ENCODE assay signal across 7 cellular contexts in genomic region chr19:47093841-47094240, GRCh38. TPM values are rescaled to one million over a fixed set of nuclear protein-coding genes. Genes with fewer than 3 reads are reported as not detected.
DNase-seq lines count a peak whose midpoint lies in the region; ATAC-seq, FAIRE-seq and TF ChIP-seq lines count a peak whose summit lies in the region.

No MANE protein-coding gene starts in this region.

- peak overlapping the region in 1 of 2 experiments; percentile 55; a peak in 2 of 4 replicates for H3K9ac ChIP-seq in K562 (ENCODE audit: insufficient read depth in 1 of 2, low read depth in 2 of 2, low read length in 2 of 2)

- ATAC-seq in GM18867 (IDR thresholded peaks at IDR 0.05; ENCODE audit: unreplicated experiment) (peak; percentile 56), HG03439 (IDR thresholded peaks at IDR 0.05; ENCODE audit: unreplicated experiment) (peak; percentile 59), K562 (no peak), HG03354 (IDR thresholded peaks at IDR 0.05; ENCODE audit: poor library complexity, severe bottlenecking, unreplicated experiment) (no peak)

- peaks cover 2 to 21% of the 10 kb centered on the region in 2 experiments; a peak in 4 of 5 replicates for H3K4me1 ChIP-seq in K562 (replicated peaks in 1 of 2; ENCODE audit: control insufficient read depth in 2 of 2, insufficient read depth in 2 of 2, low read length in 2 of 2)

- H3K36me3 ChIP-seq in K562 (ENCODE audit: control insufficient read depth, insufficient read depth, low read length): peaks cover 91% of the 10 kb centered on the region; the same call in 2 of the 3 replicates

- in situ Hi-C loops in K562 (cut with MboI): no loop called here

- intact Hi-C loops in K562 (cut with micrococcal nuclease) (no loop called here), Calu3 (cut with micrococcal nuclease; ENCODE audit: unreplicated experiment) (no loop called here)

- TF ChIP-seq CTCF in K562 (IDR thresholded peaks at IDR 0.05 in 2 of 3, conservative IDR thresholded peaks at IDR 0.05 in 1 of 3; ENCODE audit: insufficient read depth in 2 of 3, low read depth in 1 of 3, low read length in 3 of 3) (no peak), Calu3 (IDR thresholded peaks at IDR 0.05; ENCODE audit: unreplicated experiment) (no peak)

- no peak for TF ChIP-seq EP300 in K562 (IDR thresholded peaks at IDR 0.05; ENCODE audit: low read length)

- H3K9me3 Mint-ChIP-seq in Calu3 (ENCODE audit: low read depth, unreplicated experiment): no peaks in the 10 kb centered on the region

- H3K9me3 ChIP-seq in K562 (replicated peaks; ENCODE audit: control insufficient read depth, insufficient read depth, low read depth, low read length): no peaks in the 10 kb centered on the region

- H3K4me3 ChIP-seq in K562: no peak overlapping the region

- no peak overlapping the region for H3K27ac Mint-ChIP-seq in Calu3 (ENCODE audit: unreplicated experiment)

- H3K4me1 Mint-ChIP-seq in Calu3 (ENCODE audit: low read depth, unreplicated experiment): peaks cover 67% of the 10 kb centered on the region

- FAIRE-seq in K562 (lab: Jason Lieb, UNC): no peak

- H3K36me3 Mint-ChIP-seq in Calu3 (ENCODE audit: insufficient read depth, unreplicated experiment): peaks cover 81% of the 10 kb centered on the region

- POLR2A ChIA-PET in K562 (lab: Yijun Ruan, JAX): interaction anchor here (1.4 to 1.5 kb wide), 2 partner anchors 12 to 19 kb away, joined by 6 to 7 read pairs; partner anchors contain the start of gene ZC3H4

- peaks cover 51% of the 10 kb centered on the region for H3K79me2 ChIP-seq in K562 (ENCODE audit: control insufficient read depth, insufficient read depth, low read length)

- H3K4me3 Mint-ChIP-seq in Calu3 (ENCODE audit: low read depth, unreplicated experiment): no peak overlapping the region

- H4K20me1 ChIP-seq in K562 (replicated peaks; ENCODE audit: control insufficient read depth, insufficient read depth, low read length): no peaks in the 10 kb centered on the region

- CTCF ChIA-PET in K562 (lab: Yijun Ruan, JAX; ENCODE audit: low intra/inter-chr PET ratio): no interaction called here
- CTCF ChIA-PET in Calu3 (lab: Charles Lee): no interaction called here

- WGBS in K562 (ENCODE audit: insufficient coverage, low coverage, missing lambda C conversion rate): 86% methylated on average over 10 of the region's 10 CpGs

- no peak for DNase-seq in K562 (ENCODE audit: extremely low read depth in 1 of 4, low spot score in 3 of 4)
- DNase-seq in stimulated activated CD8-positive, alpha-beta memory T cell treated with anti-CD3 and anti-CD28 coated beads, Interleukin-2, amount 100 ng/mL, for 48 hours (ENCODE audit: low read depth in 2 of 2): peak; percentile 41 to 55
- DNase-seq in Calu3: no peak
- DNase-seq in NCI-H2196 (lab: John Stamatoyannopoulos, UW; ENCODE audit: unreplicated experiment): no peak

- TSS peak; percentile 18 for BruUV-seq in K562 (replicated peaks; lab: Mats Ljungman, UMichigan)
- no TSS peak for BruUV-seq in Calu3 (replicated peaks; lab: Mats Ljungman, UMichigan)

- no peak overlapping the region for H3K4me2 ChIP-seq in K562 (ENCODE audit: insufficient read depth, low read length)

- H2AFZ ChIP-seq in K562 (ENCODE audit: low read depth, low read length): no peak overlapping the region

- H3K27me3 Mint-ChIP-seq in Calu3 (ENCODE audit: unreplicated experiment): no peaks in the 10 kb centered on the region

- no peak for TF ChIP-seq POLR2A in K562 (conservative IDR thresholded peaks at IDR 0.05)

- no peaks in the 10 kb centered on the region for H3K9me1 ChIP-seq in K562 (ENCODE audit: control insufficient read depth, insufficient read depth, low read length)

- no peak overlapping the region for H3K27ac ChIP-seq in K562 (ENCODE audit: extremely low read depth, low read depth, low read length)

- no peak for TF ChIP-seq RAD21 in K562 (CRISPR knock-in tag; conservative IDR thresholded peaks at IDR 0.05 in 1 of 2, IDR thresholded peaks at IDR 0.05 in 1 of 2)

- H3K27me3 ChIP-seq in K562 (ENCODE audit: control insufficient read depth in 2 of 2, insufficient read depth in 2 of 2, low read length in 2 of 2): no peaks in the 10 kb centered on the region

TF ChIP-seq in K562, 482 proteins besides CTCF, POLR2A, EP300 and RAD21:
- TF ChIP-seq ZBTB43 (CRISPR knock-in tag; IDR thresholded peaks at IDR 0.05) (no peak), YY1 (IDR thresholded peaks at IDR 0.05; ENCODE audit: borderline replicate concordance in 1 of 3, control insufficient read depth in 1 of 3, extremely low read depth in 1 of 3, insufficient read depth in 3 of 3, insufficient read length in 1 of 3, insufficient replicate concordance in 2 of 3, low read depth in 1 of 3, low read length in 2 of 3) (peak in 1 of 3 experiments; percentile 28)

RNA-seq across cellular contexts. Expression of gene ZC3H4, which starts 19.7 kb away (rescaled TPM):
- total RNA-seq in K562 (2011; cell fraction: chromatin; rRNA removed; ENCODE audit: low replicate concordance): 66.1 and 83.6 TPM in 2 replicates
- total RNA-seq in K562 (2011; cell fraction: nucleolus; rRNA removed): 24.1 and 34.0 TPM in 2 replicates
- total RNA-seq in K562 (2011; cell fraction: nucleoplasm; rRNA removed): 30.9 TPM in 2 replicates
- total RNA-seq in K562 (2014; rRNA removed) (18.3 and 26.0 TPM in 2 replicates), K562 (2014; rRNA removed; fragmentation: Illumina TruSeq; extraction: Trizol) (19.6 and 24.1 TPM in 2 replicates), K562 (2015; rRNA removed; fragmentation: Illumina TruSeq; extraction: Trizol) (13.2 and 19.1 TPM in 2 replicates), K562 (2021) (59.5 and 75.6 TPM in 2 replicates), Calu3 (2022) (73.0 and 85.2 TPM in 2 replicates)
- polyA plus RNA-seq in K562 (2011; rRNA removed) (4.0 and 5.3 TPM in 2 replicates), K562 (2014; fragmentation: Illumina TruSeq; extraction: Trizol) (33.5 and 33.7 TPM in 2 replicates), K562 (2014; fragmentation: Nextera tagmentation; extraction: Ambion mirVana) (1 to 10 TPM; 2.2 to 8.0 TPM), K562 (2014; rRNA removed) (14.4 and 17.6 TPM in 2 replicates)
- 2.2 and 3.7 TPM in 2 replicates for polyA plus RNA-seq in K562 (2011; cell fraction: cytosol; rRNA removed)
- polyA plus RNA-seq in K562 (2011; cell fraction: nucleus; rRNA removed): 14.1 and 22.9 TPM in 2 replicates
- 11.1 and 39.1 TPM in 2 replicates for polyA plus RNA-seq in K562 (2012)
- 14.0 and 14.6 TPM in 2 replicates for polyA minus RNA-seq in K562 (2011; rRNA and poly(A)+ RNA removed)
- 23.3 and 31.7 TPM in 2 replicates for polyA minus RNA-seq in K562 (2011; cell fraction: cytosol; rRNA and poly(A)+ RNA removed)
- 7.5 and 15.8 TPM in 2 replicates for polyA minus RNA-seq in K562 (2011; cell fraction: nucleus; rRNA and poly(A)+ RNA removed)

RNA-seq across cellular contexts. Expression of gene SAE1, which starts 36.8 kb away (rescaled TPM):
- total RNA-seq in K562 (2011; cell fraction: chromatin; rRNA removed; ENCODE audit: low replicate concordance): 86.7 and 121 TPM in 2 replicates
- total RNA-seq in K562 (2011; cell fraction: nucleolus; rRNA removed): 37.9 and 42.4 TPM in 2 replicates
- total RNA-seq in K562 (2011; cell fraction: nucleoplasm; rRNA removed): 54.9 and 55.4 TPM in 2 replicates
- total RNA-seq in K562 (2014; rRNA removed) (194 and 213 TPM in 2 replicates), K562 (2014; rRNA removed; fragmentation: Illumina TruSeq; extraction: Trizol) (215 and 244 TPM in 2 replicates), K562 (2015; rRNA removed; fragmentation: Illumina TruSeq; extraction: Trizol) (220 and 231 TPM in 2 replicates), K562 (2021) (205 and 217 TPM in 2 replicates), Calu3 (2022) (169 and 174 TPM in 2 replicates)
- polyA plus RNA-seq in K562 (2011; rRNA removed) (199 and 297 TPM in 2 replicates), K562 (2014; fragmentation: Illumina TruSeq; extraction: Trizol) (293 and 299 TPM in 2 replicates), K562 (2014; fragmentation: Nextera tagmentation; extraction: Ambion mirVana) (100 to 1,000 TPM in 1 of 2 experiments, 10 to 100 TPM in 1; 82.8 to 133 TPM), K562 (2014; rRNA removed) (250 and 273 TPM in 2 replicates)
- 175 and 205 TPM in 2 replicates for polyA plus RNA-seq in K562 (2011; cell fraction: cytosol; rRNA removed)
- 41.2 and 60.5 TPM in 2 replicates for polyA plus RNA-seq in K562 (2011; cell fraction: nucleus; rRNA removed)
- polyA plus RNA-seq in K562 (2012): 207 and 215 TPM in 2 replicates
- 138 and 156 TPM in 2 replicates for polyA minus RNA-seq in K562 (2011; rRNA and poly(A)+ RNA removed)
- 63.5 and 64.3 TPM in 2 replicates for polyA minus RNA-seq in K562 (2011; cell fraction: cytosol; rRNA and poly(A)+ RNA removed)
- 11.0 and 20.4 TPM in 2 replicates for polyA minus RNA-seq in K562 (2011; cell fraction: nucleus; rRNA and poly(A)+ RNA removed)

RNA-seq across cellular contexts. Expression of gene TMEM160, which starts 45.4 kb away (rescaled TPM):
- total RNA-seq in K562 (2011; cell fraction: chromatin; rRNA removed; ENCODE audit: low replicate concordance): 1.5 and 6.1 TPM in 2 replicates
- total RNA-seq in K562 (2011; cell fraction: nucleolus; rRNA removed): 30.7 and 31.5 TPM in 2 replicates
- total RNA-seq in K562 (2011; cell fraction: nucleoplasm; rRNA removed): 10.5 and 11.2 TPM in 2 replicates
- total RNA-seq in K562 (2014; rRNA removed) (95.2 and 166 TPM in 2 replicates), K562 (2014; rRNA removed; fragmentation: Illumina TruSeq; extraction: Trizol) (0.64 and 2.4 TPM in 2 replicates), K562 (2015; rRNA removed; fragmentation: Illumina TruSeq; extraction: Trizol) (2.4 and 4.4 TPM in 2 replicates), K562 (2021) (77.6 and 79.5 TPM in 2 replicates), Calu3 (2022) (55.7 and 61.5 TPM in 2 replicates)
- polyA plus RNA-seq in K562 (2011; rRNA removed) (8.7 and 14.0 TPM in 2 replicates), K562 (2014; fragmentation: Illumina TruSeq; extraction: Trizol) (1.4 TPM in 1 of 2 replicates, not detected in the other), K562 (2014; fragmentation: Nextera tagmentation; extraction: Ambion mirVana) (under 1 TPM; 0.10 to 0.25 TPM), K562 (2014; rRNA removed) (85.9 and 90.7 TPM in 2 replicates)
- 44.0 and 160 TPM in 2 replicates for polyA plus RNA-seq in K562 (2011; cell fraction: cytosol; rRNA removed)
- polyA plus RNA-seq in K562 (2011; cell fraction: nucleus; rRNA removed): 12.9 and 22.9 TPM in 2 replicates
- 30.2 and 35.3 TPM in 2 replicates for polyA plus RNA-seq in K562 (2012)
- polyA minus RNA-seq in K562 (2011; rRNA and poly(A)+ RNA removed): 0.69 and 0.74 TPM in 2 replicates
- 9.9 and 19.5 TPM in 2 replicates for polyA minus RNA-seq in K562 (2011; cell fraction: cytosol; rRNA and poly(A)+ RNA removed)
- 7.0 and 7.9 TPM in 2 replicates for polyA minus RNA-seq in K562 (2011; cell fraction: nucleus; rRNA and poly(A)+ RNA removed)

Comparison
In these comparisons a context has a peak if more than half of its experiments do, and no peak if none do; other contexts are left out.
1. ATAC-seq: peak in GM18867 (single experiment) and HG03439 (single experiment); none in K562 (single experiment) and HG03354 (single experiment).
2. DNase-seq: peak in stimulated activated CD8-positive, alpha-beta memory T cell treated with anti-CD3 and anti-CD28 coated beads, Interleukin-2, amount 100 ng/mL, for 48 hours (2 of 2); none in K562 (0 of 4), Calu3 (single experiment) and NCI-H2196 (single experiment).